ENCODE assay signal across 9 cellular contexts in genomic region chr11:120660024-120660565, GRCh38.
DNase-seq lines count a peak whose midpoint lies in the region; ATAC-seq lines count a peak whose summit lies in the region.
"Had no signal": no experiment of that assay in that cellular context is flagged by ENCODE, and none has a peak within 500 bp of the region (broad histone marks: within the 10 kb centered on the region; RNA-seq: fewer than 3 reads in every experiment).

No MANE protein-coding gene starts in this region.

- no peaks in the 10 kb centered on the region for H3K4me1 Mint-ChIP-seq in activated CD4-positive, alpha-beta T cell treated with anti-CD3 and anti-CD28 coated beads, Interleukin-2, amount 10 ng/mL, durations not matched to agents 24 days and 14 days

- no peak overlapping the region for H3K4me3 ChIP-seq in mesenchymal stem cell (ENCODE audit: insufficient read depth in 1 of 2, low read depth in 1 of 2, low read length in 2 of 2)

- peak; percentile 67 for DNase-seq in activated CD4-positive, alpha-beta T cell treated with anti-CD3 and anti-CD28 coated beads, Interleukin-2, amount 10 ng/mL, durations not matched to agents 24 days and 14 days
- no peak for DNase-seq in activated CD4-positive, alpha-beta T cell treated with anti-CD3 and anti-CD28 coated beads for 1 hour
- DNase-seq in NCI-H82 treated with DMSO at 0.1 percent for 48 hours (lab: John Stamatoyannopoulos, UW; ENCODE audit: unreplicated experiment), result peak; percentile 4
- peak; percentile 5 for DNase-seq in amniotic epithelial cell (ENCODE audit: low read depth)
- peak; percentile 30 for DNase-seq in mesenchymal stem cell
- no peak for DNase-seq in NCI-H128 (lab: John Stamatoyannopoulos, UW; ENCODE audit: unreplicated experiment)

- no peak for ATAC-seq in HG02970 (IDR thresholded peaks at IDR 0.05; ENCODE audit: low FRiP score, unreplicated experiment)
- no peak for ATAC-seq in GM21825 (IDR thresholded peaks at IDR 0.05; ENCODE audit: unreplicated experiment)

- peaks cover 8% of the 10 kb centered on the region for H3K27me3 Mint-ChIP-seq in activated CD4-positive, alpha-beta T cell treated with anti-CD3 and anti-CD28 coated beads, Interleukin-2, amount 10 ng/mL, durations not matched to agents 24 days and 14 days

- H3K18ac ChIP-seq in mesenchymal stem cell (ENCODE audit: low read depth in 1 of 2, low read length in 2 of 2), result no peak overlapping the region

- no peak overlapping the region for H2BK5ac ChIP-seq in mesenchymal stem cell (ENCODE audit: low read depth, low read length, poor library complexity, severe bottlenecking)

- H2AFZ ChIP-seq in mesenchymal stem cell (ENCODE audit: low read depth, low read length), result no peak overlapping the region
- H2AFZ ChIP-seq: parathyroid adenoma had no signal

- H4K8ac ChIP-seq in mesenchymal stem cell (ENCODE audit: low read length), result no peak overlapping the region

- H2BK120ac ChIP-seq in mesenchymal stem cell (ENCODE audit: low read depth, low read length), result no peak overlapping the region

- no peak overlapping the region for H2BK15ac ChIP-seq in mesenchymal stem cell (ENCODE audit: low read depth, poor library complexity, severe bottlenecking)

- peaks cover 5% of the 10 kb centered on the region for H3K4me1 ChIP-seq in mesenchymal stem cell (ENCODE audit: control insufficient read depth, insufficient read depth, low read depth, low read length)
- H3K4me1 ChIP-seq: parathyroid adenoma had no signal

- H3K4me2 ChIP-seq in mesenchymal stem cell (ENCODE audit: low read length, poor library complexity, severe bottlenecking), result no peak overlapping the region

- H2BK12ac ChIP-seq in mesenchymal stem cell (ENCODE audit: low read length in 2 of 2), result no peak overlapping the region

- no peak overlapping the region for H3K27ac ChIP-seq in mesenchymal stem cell (ENCODE audit: low read length, poor library complexity, severe bottlenecking)
- H3K27ac ChIP-seq: parathyroid adenoma had no signal

- H3K36me3 Mint-ChIP-seq in activated CD4-positive, alpha-beta T cell treated with anti-CD3 and anti-CD28 coated beads, Interleukin-2, amount 10 ng/mL, durations not matched to agents 24 days and 14 days (ENCODE audit: low read depth), result no peaks in the 10 kb centered on the region

- no peak overlapping the region for H3K4ac ChIP-seq in mesenchymal stem cell (ENCODE audit: low read depth in 1 of 2, low read length in 2 of 2)

- no peaks in the 10 kb centered on the region for H3K79me1 ChIP-seq in mesenchymal stem cell (replicated peaks; ENCODE audit: low read length, poor library complexity, severe bottlenecking)

- H3K9me3 Mint-ChIP-seq in activated CD4-positive, alpha-beta T cell treated with anti-CD3 and anti-CD28 coated beads, Interleukin-2, amount 10 ng/mL, durations not matched to agents 24 days and 14 days, result no peaks in the 10 kb centered on the region

- intact Hi-C loops in activated CD4-positive, alpha-beta T cell treated with anti-CD3 and anti-CD28 coated beads, Interleukin-2, amount 10 ng/mL, durations not matched to agents 24 days and 14 days (cut with micrococcal nuclease), result loop anchor here (10.0 kb wide), 1 partner anchor 295 kb away; no protein-coding TSS in a partner anchor

- H4K91ac ChIP-seq in mesenchymal stem cell (ENCODE audit: low read length), result no peak overlapping the region

- H3K9ac ChIP-seq in mesenchymal stem cell (ENCODE audit: low read length), result no peak overlapping the region
- H3K9ac ChIP-seq: parathyroid adenoma had no signal

- no peaks in the 10 kb centered on the region for H3K36me3 ChIP-seq in mesenchymal stem cell (ENCODE audit: control insufficient read depth in 1 of 2, insufficient read depth in 2 of 2, low read depth in 1 of 2, low read length in 2 of 2)

- no peaks in the 10 kb centered on the region for H3K9me3 ChIP-seq in mesenchymal stem cell (ENCODE audit: control insufficient read depth, low read length)

- H3K4me3 Mint-ChIP-seq in activated CD4-positive, alpha-beta T cell treated with anti-CD3 and anti-CD28 coated beads, Interleukin-2, amount 10 ng/mL, durations not matched to agents 24 days and 14 days, result no peak overlapping the region

- H3K14ac ChIP-seq in mesenchymal stem cell (ENCODE audit: low read length in 2 of 2), result no peak overlapping the region

- peaks cover 60 to 71% of the 10 kb centered on the region in 2 experiments for H3K27me3 ChIP-seq in mesenchymal stem cell (ENCODE audit: control insufficient read depth in 1 of 2, insufficient read depth in 1 of 2, low read length in 2 of 2)

- WGBS in mesenchymal stem cell, result 40% methylated on average over 17 of the region's 17 CpGs

- no peak overlapping the region for H2AK5ac ChIP-seq in mesenchymal stem cell (ENCODE audit: low read length, severe bottlenecking)

- no peak overlapping the region for H3K23ac ChIP-seq in mesenchymal stem cell (ENCODE audit: low read length in 2 of 2)

- no peak overlapping the region for H3K27ac Mint-ChIP-seq in activated CD4-positive, alpha-beta T cell treated with anti-CD3 and anti-CD28 coated beads, Interleukin-2, amount 10 ng/mL, durations not matched to agents 24 days and 14 days

Comparison
In these comparisons a context has a peak if more than half of its experiments do, and no peak if none do; other contexts are left out.
1. DNase-seq: peak in activated CD4-positive, alpha-beta T cell treated with anti-CD3 and anti-CD28 coated beads, Interleukin-2, amount 10 ng/mL, durations not matched to agents 24 days and 14 days (single experiment), NCI-H82 treated with DMSO at 0.1 percent for 48 hours (single experiment), amniotic epithelial cell (single experiment) and mesenchymal stem cell (single experiment); none in activated CD4-positive, alpha-beta T cell treated with anti-CD3 and anti-CD28 coated beads for 1 hour (single experiment) and NCI-H128 (single experiment).